In genomic region chr9:124859803-124860581, GRCh38 we compare ENCODE assay signal across 9 cellular contexts. TPM values are rescaled to one million over a fixed set of nuclear protein-coding genes. Genes with fewer than 3 reads are reported as not detected.
DNase-seq lines count a peak whose midpoint lies in the region; ATAC-seq and TF ChIP-seq lines count a peak whose summit lies in the region.
"Had no signal": no experiment of that assay in that cellular context is flagged by ENCODE, and none has a peak within 500 bp of the region (broad histone marks: within the 10 kb centered on the region; RNA-seq: fewer than 3 reads in every experiment).

No MANE protein-coding gene starts in this region.

- H3K4me1 Mint-ChIP-seq in activated naive CD4-positive, alpha-beta T cell treated with anti-CD3 and anti-CD28 coated beads, Interleukin-2, amount 50 U/mL, for 24 hours, result peaks cover 48% of the 10 kb centered on the region
- peaks cover 44% of the 10 kb centered on the region for H3K4me1 Mint-ChIP-seq in activated T-cell treated with anti-CD3 and anti-CD28 coated beads, Interleukin-2, amount 50 U/mL, for 72 hours (ENCODE audit: low read depth)

- H3K27me3 ChIP-seq in iPS-18a (ENCODE audit: control insufficient read depth, insufficient read depth, low read length) (no peaks in the 10 kb centered on the region), thoracic aorta (replicated peaks; ENCODE audit: insufficient read depth) (no peaks in the 10 kb centered on the region)

- peaks cover 20% of the 10 kb centered on the region for H3K36me3 Mint-ChIP-seq in activated naive CD4-positive, alpha-beta T cell treated with anti-CD3 and anti-CD28 coated beads, Interleukin-2, amount 50 U/mL, for 24 hours
- H3K36me3 Mint-ChIP-seq in activated T-cell treated with anti-CD3 and anti-CD28 coated beads, Interleukin-2, amount 50 U/mL, for 72 hours (ENCODE audit: insufficient read depth in 2 of 2), result peaks cover 12 to 24% of the 10 kb centered on the region in 2 donors

- no peak for DNase-seq in activated naive CD4-positive, alpha-beta T cell (lab: John Stamatoyannopoulos, UW)
- DNase-seq in activated T-cell treated with anti-CD3 and anti-CD28 coated beads, Interleukin-2, amount 50 U/mL, for 72 hours, result no peak
- DNase-seq in thoracic aorta (ENCODE audit: low spot score) (no peak), GM10266 (ENCODE audit: extremely low spot score) (no peak), NAMALWA (ENCODE audit: low spot score) (no peak)

- no peaks in the 10 kb centered on the region for H3K27me3 Mint-ChIP-seq in activated naive CD4-positive, alpha-beta T cell treated with anti-CD3 and anti-CD28 coated beads, Interleukin-2, amount 50 U/mL, for 24 hours
- H3K27me3 Mint-ChIP-seq in activated T-cell treated with anti-CD3 and anti-CD28 coated beads, Interleukin-2, amount 50 U/mL, for 72 hours (ENCODE audit: low read depth), result no peaks in the 10 kb centered on the region

- H3K4me1 ChIP-seq in iPS-18a (ENCODE audit: control insufficient read depth, low read depth, low read length) (peaks cover 7% of the 10 kb centered on the region), thoracic aorta (ENCODE audit: control insufficient read depth in 1 of 2, low read depth in 2 of 2) (peaks cover 14 to 20% of the 10 kb centered on the region in 2 donors)

- no peak for ATAC-seq in activated T-cell treated with anti-CD3 and anti-CD28 coated beads, Interleukin-2, amount 50 U/mL, for 72 hours (replicated peaks in 1 of 2)
- ATAC-seq in thoracic aorta (ENCODE audit: insufficient number of reproducible peaks, low FRiP score, low read depth) (no peak), GM19035 (IDR thresholded peaks at IDR 0.05; ENCODE audit: unreplicated experiment) (no peak)

- H3K27ac Mint-ChIP-seq in activated naive CD4-positive, alpha-beta T cell treated with anti-CD3 and anti-CD28 coated beads, Interleukin-2, amount 50 U/mL, for 24 hours, result peak overlapping the region; percentile 98
- peak overlapping the region; percentile 85 for H3K27ac Mint-ChIP-seq in activated T-cell treated with anti-CD3 and anti-CD28 coated beads, Interleukin-2, amount 50 U/mL, for 72 hours

- TF ChIP-seq CTCF in thoracic aorta (IDR thresholded peaks at IDR 0.05) (no peak), GM10266 (IDR thresholded peaks at IDR 0.05; ENCODE audit: control insufficient read depth, insufficient read depth, low read depth, missing control alignments) (no peak)

- H3K9me3 ChIP-seq in iPS-18a (ENCODE audit: control insufficient read depth, low read depth, low read length) (no peaks in the 10 kb centered on the region), thoracic aorta (no peaks in the 10 kb centered on the region)

- H3K9me3 Mint-ChIP-seq in activated naive CD4-positive, alpha-beta T cell treated with anti-CD3 and anti-CD28 coated beads, Interleukin-2, amount 50 U/mL, for 24 hours, result no peaks in the 10 kb centered on the region
- H3K9me3 Mint-ChIP-seq in activated T-cell treated with anti-CD3 and anti-CD28 coated beads, Interleukin-2, amount 50 U/mL, for 72 hours, result no peaks in the 10 kb centered on the region

- H3K4me3 Mint-ChIP-seq in activated naive CD4-positive, alpha-beta T cell treated with anti-CD3 and anti-CD28 coated beads, Interleukin-2, amount 50 U/mL, for 24 hours, result peak overlapping the region; percentile 96
- peak overlapping the region; percentile 92 to 94 for H3K4me3 Mint-ChIP-seq in activated T-cell treated with anti-CD3 and anti-CD28 coated beads, Interleukin-2, amount 50 U/mL, for 72 hours

- H3K36me3 ChIP-seq in iPS-18a (ENCODE audit: control insufficient read depth, low read depth, low read length), result peaks cover 43% of the 10 kb centered on the region
- peaks cover 35% of the 10 kb centered on the region for H3K36me3 ChIP-seq in thoracic aorta

- H3K4me3 ChIP-seq in iPS-18a (ENCODE audit: low read length) (peak overlapping the region; percentile 99), thoracic aorta (peak overlapping the region; percentile 77)

- peak overlapping the region; percentile 97 for H3K9ac ChIP-seq in iPS-18a (ENCODE audit: low read length)

- H3K27ac ChIP-seq in iPS-18a (ENCODE audit: low read length), result no peak overlapping the region
- no peak overlapping the region for H3K27ac ChIP-seq in thoracic aorta

RNA-seq across cellular contexts. Expression of gene RPL35, which starts 1.8 kb away (rescaled TPM):
- 1,000 to 10,000 TPM; 1,754 to 1,822 TPM for total RNA-seq in activated T-cell treated with anti-CD3 and anti-CD28 coated beads, Interleukin-2, amount 50 U/mL, for 72 hours
- total RNA-seq in thoracic aorta, result 1,000 to 10,000 TPM; 1,079 to 1,187 TPM

RNA-seq across cellular contexts. Expression of gene ARPC5L, which starts 1.9 kb away (rescaled TPM):
- 100 to 1,000 TPM; 116 to 125 TPM for total RNA-seq in activated T-cell treated with anti-CD3 and anti-CD28 coated beads, Interleukin-2, amount 50 U/mL, for 72 hours
- 10 to 100 TPM; 14.1 to 22.8 TPM for total RNA-seq in thoracic aorta

RNA-seq across cellular contexts. Expression of gene WDR38, which starts 6.7 kb away (rescaled TPM):
- not detected for total RNA-seq in activated T-cell treated with anti-CD3 and anti-CD28 coated beads, Interleukin-2, amount 50 U/mL, for 72 hours
- total RNA-seq in thoracic aorta, result not detected
- total RNA-seq: renal cortical epithelial cell had no signal

Comparison
In these comparisons a context has a peak if more than half of its experiments do, and no peak if none do; other contexts are left out.
1. RNA of gene ARPC5L, which starts 1.9 kb away (total RNA-seq): 116 to 125 TPM in activated T-cell treated with anti-CD3 and anti-CD28 coated beads, Interleukin-2, amount 50 U/mL, for 72 hours; 14.1 to 22.8 TPM in thoracic aorta; every median in the first group is over 4 times any median in the second.